Comparison of ENCODE assay signal across 15 cellular contexts in genomic region chr4:1348746-1349145, GRCh38. TPM values are rescaled to one million over a fixed set of nuclear protein-coding genes. Genes with fewer than 3 reads are reported as not detected.
DNase-seq lines count a peak whose midpoint lies in the region; ATAC-seq, FAIRE-seq and TF ChIP-seq lines count a peak whose summit lies in the region.
"Had no signal": no experiment of that assay in that cellular context is flagged by ENCODE, and none has a peak within 500 bp of the region (broad histone marks: within the 10 kb centered on the region; RNA-seq: fewer than 3 reads in every experiment).

No MANE protein-coding gene starts in this region.

- peaks cover 27% of the 10 kb centered on the region for H3K79me2 ChIP-seq in K562 (ENCODE audit: control insufficient read depth, insufficient read depth, low read length)
- peaks cover 47% of the 10 kb centered on the region for H3K79me2 ChIP-seq in osteoblast (ENCODE audit: insufficient read depth, low read length)

- no peaks in the 10 kb centered on the region for H3K27me3 ChIP-seq in BLaER1 treated with 17β-estradiol and CSF1 and Interleukin-3, amounts not matched to agents 10 nM and 100 nM
- H3K27me3 ChIP-seq in K562 (ENCODE audit: control insufficient read depth in 2 of 2, insufficient read depth in 2 of 2, low read length in 2 of 2) (no peaks in the 10 kb centered on the region), body of pancreas (no peaks in the 10 kb centered on the region), osteoblast (ENCODE audit: insufficient read depth, low read length) (no peaks in the 10 kb centered on the region)
- H3K27me3 ChIP-seq: cardiac muscle cell had no signal

- no peak for TF ChIP-seq RAD21 in K562 (CRISPR knock-in tag; conservative IDR thresholded peaks at IDR 0.05 in 1 of 2, IDR thresholded peaks at IDR 0.05 in 1 of 2)

- H3K36me3 Mint-ChIP-seq in IgD-negative memory B cell (peaks cover 2% of the 10 kb centered on the region), naive B cell (no peaks in the 10 kb centered on the region)

- H3K4me2 ChIP-seq in BLaER1 treated with 17β-estradiol and CSF1 and Interleukin-3, amounts not matched to agents 10 nM and 100 nM: peak overlapping the region; percentile 76 to 97 (median 91)
- H3K4me2 ChIP-seq in K562 (ENCODE audit: insufficient read depth, low read length) (0 out of 2 replicates have a peak overlapping the region, but pooled peaks have one; percentile 97), osteoblast (ENCODE audit: insufficient read depth, low read length) (no peak overlapping the region)

- H3K4me1 ChIP-seq in BLaER1 treated with 17β-estradiol and CSF1 and Interleukin-3, amounts not matched to agents 10 nM and 100 nM: peaks cover 37 to 65% (median 51%) of the 10 kb centered on the region in 10 experiments
- peaks cover 10 to 69% of the 10 kb centered on the region in 2 experiments for H3K4me1 ChIP-seq in K562 (replicated peaks in 1 of 2; ENCODE audit: control insufficient read depth in 2 of 2, insufficient read depth in 2 of 2, low read length in 2 of 2)
- peaks cover 37% of the 10 kb centered on the region for H3K4me1 ChIP-seq in body of pancreas
- peaks cover 18% of the 10 kb centered on the region for H3K4me1 ChIP-seq in osteoblast (ENCODE audit: insufficient read depth, low read length)

- H3K27ac Mint-ChIP-seq in IgD-negative memory B cell (peak overlapping the region in 1 of 3 donors; percentile 86), naive B cell (peak overlapping the region in 2 of 6 donors; percentile 67 to 81)

- H3K4me1 Mint-ChIP-seq in IgD-negative memory B cell (peaks cover 12 to 29% (median 21%) of the 10 kb centered on the region in 3 donors), naive B cell (peaks cover 22 to 41% (median 37%) of the 10 kb centered on the region in 3 donors)

- DNase-seq in K562 (ENCODE audit: extremely low read depth in 1 of 4, low spot score in 3 of 4) (no peak), naive B cell (no peak), body of pancreas (no peak), osteoblast (ENCODE audit: insufficient read length, low spot score, missing footprints) (no peak)
- DNase-seq: activated CD4-positive, alpha-beta T cell treated with anti-CD3 and anti-CD28 coated beads, Interleukin-2, amount 50 U/mL, for 1 hour; foreskin fibroblast; GOT3; stimulated activated CD4-positive, alpha-beta T cell treated with anti-CD3 and anti-CD28 coated beads, Interleukin-1b, Interleukin-23, amount 100 ng/mL, for 48 hours had no signal

- FAIRE-seq in K562 (lab: Jason Lieb, UNC): no peak
- FAIRE-seq: GM18507 had no signal

- peak overlapping the region in 10 of 11 experiments; percentile 5 to 96 (median 77); a peak in 9 of 22 replicates for H3K9ac ChIP-seq in BLaER1 treated with 17β-estradiol and CSF1 and Interleukin-3, amounts not matched to agents 10 nM and 100 nM
- H3K9ac ChIP-seq in K562 (ENCODE audit: insufficient read depth in 1 of 2, low read depth in 2 of 2, low read length in 2 of 2): 0 out of 4 replicates have a peak overlapping the region, but pooled peaks of 1 of the 2 experiments have one; percentile 26

- H3K27ac ChIP-seq in BLaER1 treated with 17β-estradiol and CSF1 and Interleukin-3, amounts not matched to agents 10 nM and 100 nM: peak overlapping the region in 4 of 11 experiments; percentile 21 to 95 (median 93); a peak in 4 of 22 replicates
- H3K27ac ChIP-seq in K562 (ENCODE audit: extremely low read depth, low read depth, low read length) (no peak overlapping the region), body of pancreas (peak overlapping the region in 1 of 4 donors; percentile 93), osteoblast (ENCODE audit: low read depth, low read length) (no peak overlapping the region)

- no peak for ATAC-seq in K562
- no peak for ATAC-seq in naive B cell (ENCODE audit: low read depth in 2 of 2)
- ATAC-seq in HG02678 (IDR thresholded peaks at IDR 0.05; ENCODE audit: unreplicated experiment): no peak
- ATAC-seq in body of pancreas: no peak
- ATAC-seq in GM21515 (IDR thresholded peaks at IDR 0.05; ENCODE audit: unreplicated experiment): no peak

- BruUV-seq in K562 (replicated peaks; lab: Mats Ljungman, UMichigan): no TSS peak

- H2AFZ ChIP-seq in K562 (ENCODE audit: low read depth, low read length) (no peak overlapping the region), osteoblast (ENCODE audit: low read length) (no peak overlapping the region)

- CTCF ChIA-PET in K562 (lab: Yijun Ruan, JAX; ENCODE audit: low intra/inter-chr PET ratio): no interaction called here

- no peaks in the 10 kb centered on the region for H3K27me3 Mint-ChIP-seq in IgD-negative memory B cell
- no peaks in the 10 kb centered on the region for H3K27me3 Mint-ChIP-seq in naive B cell

- H4K20me1 ChIP-seq in BLaER1 treated with 17β-estradiol and CSF1 and Interleukin-3, amounts not matched to agents 10 nM and 100 nM: peaks cover 0 to 17% (median 5%) of the 10 kb centered on the region in 11 experiments; a peak in 8 of 22 replicates
- H4K20me1 ChIP-seq in K562 (replicated peaks; ENCODE audit: control insufficient read depth, insufficient read depth, low read length) (0 out of 2 replicates have a peak, but pooled peaks cover 6% of the 10 kb centered on the region), osteoblast (ENCODE audit: insufficient read depth, low read length) (peaks cover 10% of the 10 kb centered on the region)

- intact Hi-C loops in K562 (cut with micrococcal nuclease): no loop called here
- intact Hi-C loops in body of pancreas (cut with DNase I): no loop called here

- H3K4me3 Mint-ChIP-seq in IgD-negative memory B cell: peak overlapping the region; percentile 55 to 96 (median 84)
- peak overlapping the region in 6 of 8 donors; percentile 63 to 95 (median 88) for H3K4me3 Mint-ChIP-seq in naive B cell

- POLR2A ChIA-PET in K562 (lab: Yijun Ruan, JAX): interaction anchor here (1.3 kb wide), 1 partner anchor 369 kb away, joined by 3 read pairs; no protein-coding TSS in a partner anchor

- peaks cover 4% of the 10 kb centered on the region for H3K9me1 ChIP-seq in K562 (ENCODE audit: control insufficient read depth, insufficient read depth, low read length)

- H3K36me3 ChIP-seq in BLaER1 treated with 17β-estradiol and CSF1 and Interleukin-3, amounts not matched to agents 10 nM and 100 nM: peaks cover 0 to 26% (median 0%) of the 10 kb centered on the region in 11 experiments; a peak in 7 of 22 replicates
- H3K36me3 ChIP-seq in K562 (ENCODE audit: control insufficient read depth, insufficient read depth, low read length) (peaks cover 25% of the 10 kb centered on the region; the same call in 2 of the 3 replicates), body of pancreas (replicated peaks in 1 of 2; ENCODE audit: insufficient read depth in 1 of 2, low read depth in 2 of 2) (peaks cover 0 to 2% of the 10 kb centered on the region in 2 donors), osteoblast (ENCODE audit: insufficient read depth, low read length) (peaks cover 11% of the 10 kb centered on the region)
- H3K36me3 ChIP-seq: cardiac muscle cell had no signal

- in situ Hi-C loops in K562 (cut with MboI): no loop called here

- no peak for TF ChIP-seq EP300 in K562 (IDR thresholded peaks at IDR 0.05; ENCODE audit: low read length)

- TF ChIP-seq CTCF in K562 (IDR thresholded peaks at IDR 0.05 in 2 of 3, conservative IDR thresholded peaks at IDR 0.05 in 1 of 3; ENCODE audit: insufficient read depth in 2 of 3, low read depth in 1 of 3, low read length in 3 of 3) (no peak), body of pancreas (IDR thresholded peaks at IDR 0.05) (no peak), osteoblast (IDR thresholded peaks at IDR 0.05; ENCODE audit: extremely low read depth, low read depth, low read length) (no peak)

- 94% methylated on average over 13 of the region's 25 CpGs for WGBS in K562 (ENCODE audit: insufficient coverage, low coverage, missing lambda C conversion rate)
- WGBS in body of pancreas, 2 donors: 83 to 89% methylated on average over 25 of the region's 25 CpGs

- H3K9me3 Mint-ChIP-seq in IgD-negative memory B cell (no peaks in the 10 kb centered on the region), naive B cell (no peaks in the 10 kb centered on the region)

- no peaks in the 10 kb centered on the region for H3K9me3 ChIP-seq in BLaER1 treated with 17β-estradiol and CSF1 and Interleukin-3, amounts not matched to agents 10 nM and 100 nM (replicated peaks in 1 of 11)
- H3K9me3 ChIP-seq in K562 (replicated peaks; ENCODE audit: control insufficient read depth, insufficient read depth, low read depth, low read length) (no peaks in the 10 kb centered on the region), body of pancreas (no peaks in the 10 kb centered on the region), osteoblast (ENCODE audit: low read depth, low read length) (no peaks in the 10 kb centered on the region)

- peak overlapping the region in 1 of 10 experiments; percentile 95; a peak in 2 of 20 replicates for H3K4me3 ChIP-seq in BLaER1 treated with 17β-estradiol and CSF1 and Interleukin-3, amounts not matched to agents 10 nM and 100 nM
- H3K4me3 ChIP-seq in K562 (no peak overlapping the region), body of pancreas (no peak overlapping the region), osteoblast (ENCODE audit: insufficient read depth, low read length) (no peak overlapping the region)

- no peak for TF ChIP-seq POLR2A in K562 (conservative IDR thresholded peaks at IDR 0.05)
- TF ChIP-seq POLR2A in body of pancreas (IDR thresholded peaks at IDR 0.05): no peak

RNA-seq across cellular contexts. Expression of gene UVSSA, which starts 1.7 kb away (rescaled TPM):
- polyA plus RNA-seq in IgD-negative memory B cell (9.5 TPM), K562 (2011; rRNA removed) (3.5 and 7.2 TPM in 2 replicates), K562 (2014; fragmentation: Illumina TruSeq; extraction: Trizol) (3.3 and 4.7 TPM in 2 replicates), K562 (2014; fragmentation: Nextera tagmentation; extraction: Ambion mirVana) (under 1 TPM; 0.21 to 0.27 TPM), K562 (2014; rRNA removed) (5.8 and 9.2 TPM in 2 replicates), naive B cell (ENCODE audit: low read depth in 6 of 6) (1 to 10 TPM; 2.0 to 5.6 (median 3.0) TPM)
- total RNA-seq in K562 (2011; cell fraction: chromatin; rRNA removed; ENCODE audit: low replicate concordance): 74.2 and 130 TPM in 2 replicates
- total RNA-seq in K562 (2011; cell fraction: nucleolus; rRNA removed): 56.7 and 60.5 TPM in 2 replicates
- total RNA-seq in K562 (2011; cell fraction: nucleoplasm; rRNA removed): 48.0 and 51.4 TPM in 2 replicates
- total RNA-seq in K562 (2014; rRNA removed) (4.5 and 5.4 TPM in 2 replicates), K562 (2014; rRNA removed; fragmentation: Illumina TruSeq; extraction: Trizol) (1.5 TPM in 2 replicates), K562 (2015; rRNA removed; fragmentation: Illumina TruSeq; extraction: Trizol) (2.6 and 2.9 TPM in 2 replicates), K562 (2021) (12.4 and 14.6 TPM in 2 replicates), body of pancreas (10 to 100 TPM; 18.2 to 26.0 TPM), osteoblast (12.7 and 14.8 TPM in 2 replicates)
- 3.2 and 3.4 TPM in 2 replicates for polyA plus RNA-seq in K562 (2011; cell fraction: cytosol; rRNA removed)
- 46.4 and 58.8 TPM in 2 replicates for polyA plus RNA-seq in K562 (2011; cell fraction: nucleus; rRNA removed)
- polyA plus RNA-seq in K562 (2012): 5.4 and 8.3 TPM in 2 replicates
- 2.9 and 3.6 TPM in 2 replicates for polyA minus RNA-seq in K562 (2011; rRNA and poly(A)+ RNA removed)
- polyA minus RNA-seq in K562 (2011; cell fraction: cytosol; rRNA and poly(A)+ RNA removed): 3.3 TPM in 2 replicates
- polyA minus RNA-seq in K562 (2011; cell fraction: nucleus; rRNA and poly(A)+ RNA removed): 12.8 and 18.4 TPM in 2 replicates

RNA-seq across cellular contexts. Expression of gene NKX1-1, which starts 57.5 kb away (rescaled TPM):
- not detected for polyA plus RNA-seq in IgD-negative memory B cell
- total RNA-seq in K562 (2011; cell fraction: chromatin; rRNA removed; ENCODE audit: low replicate concordance): not detected in 2 replicates
- not detected in 2 replicates for total RNA-seq in K562 (2011; cell fraction: nucleolus; rRNA removed)
- not detected in 2 replicates for total RNA-seq in K562 (2011; cell fraction: nucleoplasm; rRNA removed)
- total RNA-seq in K562 (2014; rRNA removed): not detected in 2 replicates
- total RNA-seq in K562 (2014; rRNA removed; fragmentation: Illumina TruSeq; extraction: Trizol): not detected in 2 replicates
- total RNA-seq in K562 (2015; rRNA removed; fragmentation: Illumina TruSeq; extraction: Trizol): not detected in 2 replicates
- total RNA-seq in K562 (2021): not detected in 2 replicates
- not detected in 2 replicates for polyA plus RNA-seq in K562 (2011; rRNA removed)
- 0.12 TPM in 1 of 2 replicates, not detected in the other for polyA plus RNA-seq in K562 (2011; cell fraction: cytosol; rRNA removed)
- 0.20 TPM in 1 of 2 replicates, not detected in the other for polyA plus RNA-seq in K562 (2011; cell fraction: nucleus; rRNA removed)
- not detected in 2 replicates for polyA plus RNA-seq in K562 (2012)
- polyA plus RNA-seq in K562 (2014; fragmentation: Illumina TruSeq; extraction: Trizol): not detected in 2 replicates
- not detected for polyA plus RNA-seq in K562 (2014; fragmentation: Nextera tagmentation; extraction: Ambion mirVana)
- not detected in 2 replicates for polyA plus RNA-seq in K562 (2014; rRNA removed)
- not detected in 2 replicates for polyA minus RNA-seq in K562 (2011; rRNA and poly(A)+ RNA removed)
- not detected in 2 replicates for polyA minus RNA-seq in K562 (2011; cell fraction: cytosol; rRNA and poly(A)+ RNA removed)
- polyA minus RNA-seq in K562 (2011; cell fraction: nucleus; rRNA and poly(A)+ RNA removed): 0.27 TPM in 1 of 2 replicates, not detected in the other
- not detected for polyA plus RNA-seq in naive B cell (ENCODE audit: low read depth in 6 of 6)
- total RNA-seq in body of pancreas: not detected
- not detected in 2 replicates for total RNA-seq in osteoblast
- total RNA-seq: cardiac muscle cell had no signal
- polyA plus RNA-seq: cardiac muscle cell, thymus had no signal

RNA-seq across cellular contexts. Expression of gene MAEA, which starts 59.1 kb away (rescaled TPM):
- polyA plus RNA-seq in IgD-negative memory B cell (67.1 TPM), K562 (2011; rRNA removed) (59.3 and 60.8 TPM in 2 replicates), K562 (2014; fragmentation: Illumina TruSeq; extraction: Trizol) (34.3 and 57.0 TPM in 2 replicates), K562 (2014; fragmentation: Nextera tagmentation; extraction: Ambion mirVana) (1 to 10 TPM; 2.1 to 4.7 TPM), K562 (2014; rRNA removed) (72.5 and 74.7 TPM in 2 replicates), naive B cell (ENCODE audit: low read depth in 6 of 6) (10 to 100 TPM; 45.7 to 72.6 (median 57.1) TPM)
- 97.9 and 170 TPM in 2 replicates for total RNA-seq in K562 (2011; cell fraction: chromatin; rRNA removed; ENCODE audit: low replicate concordance)
- 114 and 125 TPM in 2 replicates for total RNA-seq in K562 (2011; cell fraction: nucleolus; rRNA removed)
- total RNA-seq in K562 (2011; cell fraction: nucleoplasm; rRNA removed): 91.9 and 96.7 TPM in 2 replicates
- total RNA-seq in K562 (2014; rRNA removed) (63.2 and 104 TPM in 2 replicates), K562 (2014; rRNA removed; fragmentation: Illumina TruSeq; extraction: Trizol) (18.7 and 20.5 TPM in 2 replicates), K562 (2015; rRNA removed; fragmentation: Illumina TruSeq; extraction: Trizol) (45.0 and 48.7 TPM in 2 replicates), K562 (2021) (84.4 and 86.5 TPM in 2 replicates), body of pancreas (10 to 100 TPM; 68.7 to 88.0 TPM), osteoblast (55.7 and 70.6 TPM in 2 replicates)
- polyA plus RNA-seq in K562 (2011; cell fraction: cytosol; rRNA removed): 74.2 and 137 TPM in 2 replicates
- 133 and 220 TPM in 2 replicates for polyA plus RNA-seq in K562 (2011; cell fraction: nucleus; rRNA removed)
- 70.1 and 73.0 TPM in 2 replicates for polyA plus RNA-seq in K562 (2012)
- 25.7 and 39.9 TPM in 2 replicates for polyA minus RNA-seq in K562 (2011; rRNA and poly(A)+ RNA removed)
- 62.0 and 64.6 TPM in 2 replicates for polyA minus RNA-seq in K562 (2011; cell fraction: cytosol; rRNA and poly(A)+ RNA removed)
- 51.3 and 58.3 TPM in 2 replicates for polyA minus RNA-seq in K562 (2011; cell fraction: nucleus; rRNA and poly(A)+ RNA removed)
